1 cellular context compared by ENCODE assay signal in the genomic region with DNA sequence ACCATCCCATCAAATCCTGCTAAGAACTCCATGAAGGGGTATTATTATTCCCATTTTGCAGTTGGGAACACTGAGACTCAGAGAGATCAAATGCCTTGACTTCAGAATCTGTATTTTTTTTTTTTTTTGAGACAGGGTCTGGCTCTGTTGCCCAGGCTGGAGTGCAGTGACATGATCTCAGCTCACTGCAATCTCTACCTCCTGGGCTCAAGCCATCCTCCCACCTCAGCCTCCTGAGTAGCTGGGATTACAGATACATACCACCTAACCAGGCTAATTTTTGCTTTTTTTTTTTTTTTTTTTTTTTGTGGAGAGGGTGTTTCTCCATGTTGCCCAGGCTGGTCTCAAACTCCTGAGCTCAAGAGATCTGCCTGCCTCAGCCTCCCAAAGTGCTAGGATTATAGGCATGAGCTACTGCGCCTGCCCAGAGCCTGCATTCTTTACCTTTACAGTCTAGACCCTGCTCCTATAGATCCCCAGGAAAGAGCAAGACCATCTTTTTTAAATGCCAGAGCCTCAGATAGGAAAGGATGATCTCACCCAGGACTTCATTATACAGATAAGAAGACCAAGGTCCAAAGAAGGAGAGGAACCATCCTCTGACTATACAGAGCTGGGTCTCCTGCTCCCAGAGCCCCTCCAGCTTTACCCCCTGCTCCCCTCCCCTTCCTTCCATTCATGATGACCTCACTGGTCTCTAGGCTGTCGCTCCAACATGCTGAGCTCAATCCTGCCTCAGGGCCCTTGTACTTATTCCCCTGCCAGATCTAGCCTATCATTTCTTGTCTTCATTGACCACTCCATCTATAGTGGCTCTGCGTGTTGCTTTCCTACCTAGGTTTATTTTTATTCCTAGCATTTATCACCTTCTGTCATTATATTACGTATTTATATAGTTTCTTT.
TF ChIP-seq lines count a peak whose summit lies in the region.

No MANE protein-coding gene starts in this region.

TF ChIP-seq in HepG2, 621 proteins besides CTCF, POLR2A, EP300 and RAD21 (continued from another document):
- TF ChIP-seq, protein P1, sequence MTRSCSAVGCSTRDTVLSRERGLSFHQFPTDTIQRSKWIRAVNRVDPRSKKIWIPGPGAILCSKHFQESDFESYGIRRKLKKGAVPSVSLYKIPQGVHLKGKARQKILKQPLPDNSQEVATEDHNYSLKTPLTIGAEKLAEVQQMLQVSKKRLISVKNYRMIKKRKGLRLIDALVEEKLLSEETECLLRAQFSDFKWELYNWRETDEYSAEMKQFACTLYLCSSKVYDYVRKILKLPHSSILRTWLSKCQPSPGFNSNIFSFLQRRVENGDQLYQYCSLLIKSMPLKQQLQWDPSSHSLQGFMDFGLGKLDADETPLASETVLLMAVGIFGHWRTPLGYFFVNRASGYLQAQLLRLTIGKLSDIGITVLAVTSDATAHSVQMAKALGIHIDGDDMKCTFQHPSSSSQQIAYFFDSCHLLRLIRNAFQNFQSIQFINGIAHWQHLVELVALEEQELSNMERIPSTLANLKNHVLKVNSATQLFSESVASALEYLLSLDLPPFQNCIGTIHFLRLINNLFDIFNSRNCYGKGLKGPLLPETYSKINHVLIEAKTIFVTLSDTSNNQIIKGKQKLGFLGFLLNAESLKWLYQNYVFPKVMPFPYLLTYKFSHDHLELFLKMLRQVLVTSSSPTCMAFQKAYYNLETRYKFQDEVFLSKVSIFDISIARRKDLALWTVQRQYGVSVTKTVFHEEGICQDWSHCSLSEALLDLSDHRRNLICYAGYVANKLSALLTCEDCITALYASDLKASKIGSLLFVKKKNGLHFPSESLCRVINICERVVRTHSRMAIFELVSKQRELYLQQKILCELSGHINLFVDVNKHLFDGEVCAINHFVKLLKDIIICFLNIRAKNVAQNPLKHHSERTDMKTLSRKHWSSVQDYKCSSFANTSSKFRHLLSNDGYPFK (CRISPR knock-in tag; IDR thresholded peaks at IDR 0.05; ENCODE audit: borderline replicate concordance) = 0 out of 2 replicates have a peak, but pooled peaks have one; percentile 31
- TF ChIP-seq GATAD2A (CRISPR knock-in tag; IDR thresholded peaks at IDR 0.05) (peak; percentile 26; the same call in 1 of the 2 replicates), TCF7 (IDR thresholded peaks at IDR 0.05; ENCODE audit: low read depth) (no peak), CHD4 (IDR thresholded peaks at IDR 0.05; ENCODE audit: borderline replicate concordance, low read length) (peak; percentile 13; the same call in 1 of the 2 replicates), ZNF430 (CRISPR knock-in tag; IDR thresholded peaks at IDR 0.05) (0 out of 2 replicates have a peak, but pooled peaks have one; percentile 17), NRL (CRISPR knock-in tag; IDR thresholded peaks at IDR 0.05; ENCODE audit: borderline replicate concordance) (no peak), SNAPC2 (CRISPR knock-in tag; IDR thresholded peaks at IDR 0.05) (no peak), ZNF121 (CRISPR knock-in tag; IDR thresholded peaks at IDR 0.05) (peak; percentile 87; the same call in 1 of the 2 replicates), KDM1A (CRISPR knock-in tag; IDR thresholded peaks at IDR 0.05) (0 out of 2 replicates have a peak, but pooled peaks have one; percentile 35), ATAD3A (CRISPR knock-in tag; IDR thresholded peaks at IDR 0.05) (no peak), ZNF629 (CRISPR knock-in tag; conservative IDR thresholded peaks at IDR 0.05) (peak; percentile 88), ZMYM3 (CRISPR knock-in tag; IDR thresholded peaks at IDR 0.05) (0 out of 2 replicates have a peak, but pooled peaks have one; percentile 23), ZNF746 (CRISPR knock-in tag; IDR thresholded peaks at IDR 0.05) (0 out of 2 replicates have a peak, but pooled peaks have one; percentile 23), TEAD3 (CRISPR knock-in tag; optimal IDR thresholded peaks at IDR 0.05; ENCODE audit: borderline replicate concordance) (peak; percentile 14), PHF21A (CRISPR knock-in tag; IDR thresholded peaks at IDR 0.05) (peak; percentile 35), REPIN1 (CRISPR knock-in tag; IDR thresholded peaks at IDR 0.05; ENCODE audit: borderline replicate concordance, low read depth) (no peak), RFX5 (IDR thresholded peaks at IDR 0.05; ENCODE audit: low read depth, low read length) (peak; percentile 60; the same call in 1 of the 2 replicates), ADNP (CRISPR knock-in tag; IDR thresholded peaks at IDR 0.05) (0 out of 2 replicates have a peak, but pooled peaks have one; percentile 21)
- TF ChIP-seq, protein P2, sequence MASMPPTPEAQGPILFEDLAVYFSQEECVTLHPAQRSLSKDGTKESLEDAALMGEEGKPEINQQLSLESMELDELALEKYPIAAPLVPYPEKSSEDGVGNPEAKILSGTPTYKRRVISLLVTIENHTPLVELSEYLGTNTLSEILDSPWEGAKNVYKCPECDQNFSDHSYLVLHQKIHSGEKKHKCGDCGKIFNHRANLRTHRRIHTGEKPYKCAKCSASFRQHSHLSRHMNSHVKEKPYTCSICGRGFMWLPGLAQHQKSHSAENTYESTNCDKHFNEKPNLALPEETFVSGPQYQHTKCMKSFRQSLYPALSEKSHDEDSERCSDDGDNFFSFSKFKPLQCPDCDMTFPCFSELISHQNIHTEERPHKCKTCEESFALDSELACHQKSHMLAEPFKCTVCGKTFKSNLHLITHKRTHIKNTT (CRISPR knock-in tag; IDR thresholded peaks at IDR 0.05) = no peak
- TF ChIP-seq, protein P3, sequence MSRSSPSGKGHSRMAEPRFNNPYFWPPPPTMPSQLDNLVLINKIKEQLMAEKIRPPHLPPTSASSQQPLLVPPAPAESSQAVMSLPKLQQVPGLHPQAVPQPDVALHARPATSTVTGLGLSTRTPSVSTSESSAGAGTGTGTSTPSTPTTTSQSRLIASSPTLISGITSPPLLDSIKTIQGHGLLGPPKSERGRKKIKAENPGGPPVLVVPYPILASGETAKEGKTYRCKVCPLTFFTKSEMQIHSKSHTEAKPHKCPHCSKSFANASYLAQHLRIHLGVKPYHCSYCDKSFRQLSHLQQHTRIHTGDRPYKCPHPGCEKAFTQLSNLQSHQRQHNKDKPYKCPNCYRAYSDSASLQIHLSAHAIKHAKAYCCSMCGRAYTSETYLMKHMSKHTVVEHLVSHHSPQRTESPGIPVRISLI (CRISPR knock-in tag; IDR thresholded peaks at IDR 0.05; ENCODE audit: borderline replicate concordance) = peak; percentile 46; the same call in 1 of the 2 replicates
- TF ChIP-seq, protein P4, sequence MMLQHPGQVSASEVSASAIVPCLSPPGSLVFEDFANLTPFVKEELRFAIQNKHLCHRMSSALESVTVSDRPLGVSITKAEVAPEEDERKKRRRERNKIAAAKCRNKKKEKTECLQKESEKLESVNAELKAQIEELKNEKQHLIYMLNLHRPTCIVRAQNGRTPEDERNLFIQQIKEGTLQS (CRISPR knock-in tag; IDR thresholded peaks at IDR 0.05) = 0 out of 2 replicates have a peak, but pooled peaks have one; percentile 55
